7 cellular contexts compared by ENCODE assay signal in the genomic region with DNA sequence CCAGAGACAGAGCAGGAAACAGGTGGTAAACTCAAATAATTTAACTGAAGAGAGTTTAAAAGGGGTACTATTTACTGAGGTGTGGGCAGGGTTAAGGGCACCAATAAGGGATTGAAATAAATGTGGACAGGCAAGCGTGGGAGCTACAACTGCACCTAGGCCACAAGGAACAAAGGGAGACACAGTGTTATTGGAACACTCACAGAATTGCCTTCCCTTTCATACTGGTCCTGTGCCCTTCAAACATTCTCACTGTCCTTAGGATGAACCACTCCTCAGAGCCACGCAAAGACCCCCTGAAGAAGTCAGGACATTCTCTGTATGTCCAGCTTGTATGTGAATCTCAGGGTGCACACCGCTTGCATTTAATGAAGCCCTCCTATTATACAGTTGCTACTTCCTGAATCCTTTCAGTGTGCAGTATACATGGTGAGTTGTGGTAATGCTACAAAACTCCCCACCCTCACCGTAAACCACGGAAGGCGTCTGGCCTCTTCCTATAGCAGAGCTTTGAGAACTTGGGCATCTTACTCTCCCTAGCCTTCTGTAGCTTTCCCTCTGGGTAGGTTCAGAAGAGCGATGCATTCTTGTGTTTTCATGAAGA.
DNase-seq lines count a peak whose midpoint lies in the region; ATAC-seq and TF ChIP-seq lines count a peak whose summit lies in the region.

No MANE protein-coding gene starts in this region.

- DNase-seq in activated CD4-positive, alpha-beta T cell treated with anti-CD3 and anti-CD28 coated beads, Interleukin-2, amount 50 U/mL, for 48 hours: peak; percentile 59 to 67
- DNase-seq in memory B cell (ENCODE audit: low spot score in 2 of 2) (peak; percentile 32 to 47), HEK293T (ENCODE audit: extremely low spot score) (no peak), RWPE1 (ENCODE audit: low spot score) (no peak)

- no peaks in the 10 kb centered on the region for H3K27me3 Mint-ChIP-seq in memory B cell

- no peaks in the 10 kb centered on the region for H3K9me3 Mint-ChIP-seq in memory B cell

- peak overlapping the region; percentile 94 for H3K27ac Mint-ChIP-seq in memory B cell

- CTCF ChIA-PET in HEK293T (lab: Yijun Ruan, JAX): interaction anchor here (0.7 kb wide), 1 partner anchor 25 kb away, joined by 3 read pairs; no protein-coding TSS in a partner anchor
- CTCF ChIA-PET in RWPE1 (lab: Yijun Ruan, JAX): no interaction called here

- peak; percentile 85 for ATAC-seq in GM19452 (IDR thresholded peaks at IDR 0.05; ENCODE audit: unreplicated experiment)
- ATAC-seq in HG03354 (IDR thresholded peaks at IDR 0.05; ENCODE audit: poor library complexity, severe bottlenecking, unreplicated experiment): peak; percentile 91
- peak; percentile 100 for ATAC-seq in memory B cell (ENCODE audit: low read depth)
- ATAC-seq in GM19455 (IDR thresholded peaks at IDR 0.05; ENCODE audit: unreplicated experiment): no peak

- peaks cover 36% of the 10 kb centered on the region for H3K4me1 Mint-ChIP-seq in memory B cell

- peak overlapping the region; percentile 75 for H3K4me3 Mint-ChIP-seq in memory B cell

- H3K36me3 Mint-ChIP-seq in memory B cell: no peaks in the 10 kb centered on the region

- no peak overlapping the region for H3K27ac ChIP-seq in RWPE1

- POLR2A ChIA-PET in HEK293T (lab: Yijun Ruan, JAX): interaction anchor here (1.1 to 1.2 kb wide), 2 partner anchors 9 to 32 kb away, joined by 4 to 6 read pairs; a partner anchor contains a TSS
- POLR2A ChIA-PET in RWPE1 (lab: Yijun Ruan, JAX; ENCODE audit: low non-redundant PET): no interaction called here

- no peak for TF ChIP-seq CTCF in RWPE1 (conservative IDR thresholded peaks at IDR 0.05; ENCODE audit: low read depth)

TF ChIP-seq in HEK293T, 16 proteins besides CTCF, POLR2A, EP300 and RAD21:
- TF ChIP-seq CTBP1 (IDR thresholded peaks at IDR 0.05; ENCODE audit: borderline replicate concordance): no peak
- TF ChIP-seq LEF1 (IDR thresholded peaks at IDR 0.05; ENCODE audit: borderline replicate concordance): no peak
- TF ChIP-seq, protein P1, sequence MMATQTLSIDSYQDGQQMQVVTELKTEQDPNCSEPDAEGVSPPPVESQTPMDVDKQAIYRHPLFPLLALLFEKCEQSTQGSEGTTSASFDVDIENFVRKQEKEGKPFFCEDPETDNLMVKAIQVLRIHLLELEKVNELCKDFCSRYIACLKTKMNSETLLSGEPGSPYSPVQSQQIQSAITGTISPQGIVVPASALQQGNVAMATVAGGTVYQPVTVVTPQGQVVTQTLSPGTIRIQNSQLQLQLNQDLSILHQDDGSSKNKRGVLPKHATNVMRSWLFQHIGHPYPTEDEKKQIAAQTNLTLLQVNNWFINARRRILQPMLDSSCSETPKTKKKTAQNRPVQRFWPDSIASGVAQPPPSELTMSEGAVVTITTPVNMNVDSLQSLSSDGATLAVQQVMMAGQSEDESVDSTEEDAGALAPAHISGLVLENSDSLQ (IDR thresholded peaks at IDR 0.05): no peak
- no peak for TF ChIP-seq SUZ12 (IDR thresholded peaks at IDR 0.05)
- TF ChIP-seq ZNF384 (IDR thresholded peaks at IDR 0.05): no peak
- no peak for TF ChIP-seq L3MBTL2 (conservative IDR thresholded peaks at IDR 0.05)
- no peak for TF ChIP-seq BHLHE40 (IDR thresholded peaks at IDR 0.05; ENCODE audit: borderline replicate concordance)
- TF ChIP-seq FOXK2 (IDR thresholded peaks at IDR 0.05): no peak
- TF ChIP-seq FOXA1 (IDR thresholded peaks at IDR 0.05): no peak
- no peak for TF ChIP-seq SP1 (IDR thresholded peaks at IDR 0.05)
- TF ChIP-seq ARNT (IDR thresholded peaks at IDR 0.05): no peak
- TF ChIP-seq ELF4 (IDR thresholded peaks at IDR 0.05): no peak
- no peak for TF ChIP-seq FOXM1 (IDR thresholded peaks at IDR 0.05; ENCODE audit: borderline replicate concordance)
- no peak for TF ChIP-seq NFRKB (IDR thresholded peaks at IDR 0.05)
- TF ChIP-seq HDGF (IDR thresholded peaks at IDR 0.05; ENCODE audit: borderline replicate concordance): no peak
- TF ChIP-seq TARDBP (IDR thresholded peaks at IDR 0.05): no peak

Comparison
In these comparisons a context has a peak if more than half of its experiments do, and no peak if none do; other contexts are left out.
1. DNase-seq: peak in activated CD4-positive, alpha-beta T cell treated with anti-CD3 and anti-CD28 coated beads, Interleukin-2, amount 50 U/mL, for 48 hours (2 of 2) and memory B cell (2 of 2); none in HEK293T (single experiment) and RWPE1 (single experiment).